8 cellular contexts compared by ENCODE assay signal in the genomic region with DNA sequence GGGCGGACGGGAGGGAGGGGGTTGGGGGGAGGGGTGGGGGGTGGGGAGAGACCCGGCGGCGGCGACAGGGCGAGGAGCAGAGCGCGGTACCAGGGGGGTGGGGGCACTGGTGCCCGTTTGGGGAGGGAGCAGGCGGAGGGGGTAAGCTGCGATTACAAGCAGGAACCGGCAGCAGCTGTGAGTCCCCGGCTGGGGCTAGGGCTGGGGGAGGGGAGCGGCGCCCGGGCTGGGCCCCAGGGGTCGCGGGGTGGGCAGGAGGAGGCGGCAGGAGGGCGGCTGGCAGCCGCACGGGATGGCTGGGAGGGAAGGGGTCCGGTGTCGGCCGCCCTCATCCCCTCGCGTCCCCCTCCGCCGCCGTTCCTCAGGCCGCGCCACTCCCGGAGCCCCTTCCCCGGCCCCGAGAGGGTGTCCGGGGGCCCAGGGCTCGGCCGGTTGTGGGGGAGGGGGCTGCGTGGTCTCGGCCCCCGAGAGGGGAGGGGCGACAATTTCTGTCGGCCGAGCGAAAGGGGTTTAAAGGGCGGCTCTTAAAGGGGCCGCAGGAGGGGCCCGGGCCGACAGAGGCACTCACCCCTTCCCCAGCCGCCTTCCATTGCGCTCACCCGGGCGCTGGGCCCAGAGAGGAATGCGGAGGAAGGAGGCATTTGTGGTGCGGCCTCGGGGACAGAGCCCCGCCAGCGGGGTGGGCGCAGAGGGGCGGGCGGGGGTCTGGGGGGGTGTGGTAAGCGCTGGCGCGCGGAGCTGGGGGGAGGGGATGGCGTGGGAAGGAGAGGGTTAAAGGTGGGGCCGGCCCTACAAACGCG. TPM values are rescaled to one million over a fixed set of nuclear protein-coding genes. Genes with fewer than 3 reads are reported as not detected.
A peak's percentile ranks its signal among the peaks of the same experiment; 100 is the strongest.
DNase-seq lines count a peak whose midpoint lies in the region; ATAC-seq, FAIRE-seq and TF ChIP-seq lines count a peak whose summit lies in the region.

A gene with protein sequence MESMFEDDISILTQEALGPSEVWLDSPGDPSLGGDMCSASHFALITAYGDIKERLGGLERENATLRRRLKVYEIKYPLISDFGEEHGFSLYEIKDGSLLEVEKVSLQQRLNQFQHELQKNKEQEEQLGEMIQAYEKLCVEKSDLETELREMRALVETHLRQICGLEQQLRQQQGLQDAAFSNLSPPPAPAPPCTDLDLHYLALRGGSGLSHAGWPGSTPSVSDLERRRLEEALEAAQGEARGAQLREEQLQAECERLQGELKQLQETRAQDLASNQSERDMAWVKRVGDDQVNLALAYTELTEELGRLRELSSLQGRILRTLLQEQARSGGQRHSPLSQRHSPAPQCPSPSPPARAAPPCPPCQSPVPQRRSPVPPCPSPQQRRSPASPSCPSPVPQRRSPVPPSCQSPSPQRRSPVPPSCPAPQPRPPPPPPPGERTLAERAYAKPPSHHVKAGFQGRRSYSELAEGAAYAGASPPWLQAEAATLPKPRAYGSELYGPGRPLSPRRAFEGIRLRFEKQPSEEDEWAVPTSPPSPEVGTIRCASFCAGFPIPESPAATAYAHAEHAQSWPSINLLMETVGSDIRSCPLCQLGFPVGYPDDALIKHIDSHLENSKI (plus strand): TSS at position 144 of the 800 bp plus-strand sequence. CDS start 1,952 bp downstream, outside the sequence.

- no peak for TF ChIP-seq CTCF in A549 (IDR thresholded peaks at IDR 0.05)
- no peak for TF ChIP-seq CTCF in GM23338 (conservative IDR thresholded peaks at IDR 0.05; ENCODE audit: low read depth in 2 of 2)
- no peak for TF ChIP-seq CTCF in RWPE1 (conservative IDR thresholded peaks at IDR 0.05; ENCODE audit: low read depth)
- TF ChIP-seq CTCF in heart left ventricle (IDR thresholded peaks at IDR 0.05) = no peak

- H3K9me3 Mint-ChIP-seq in GM23338 = no peaks in the 10 kb centered on the region

- DNase-seq in A549 (ENCODE audit: low read depth in 1 of 2, low spot score in 1 of 2) (peak; percentile 44 to 59), GM23338 (ENCODE audit: low spot score) (peak; percentile 92), RWPE1 (ENCODE audit: low spot score) (no peak), heart left ventricle (peak; percentile 45 to 82 (median 62)), posterior vena cava (ENCODE audit: low spot score) (no peak), DMS153 treated with DMSO at 0.1 percent for 48 hours (lab: John Stamatoyannopoulos, UW; ENCODE audit: unreplicated experiment) (no peak)
- DNase-seq in activated naive CD8-positive, alpha-beta T cell treated with anti-CD3 and anti-CD28 coated beads, Interleukin-2, amount 50 U/mL, for 16 hours (ENCODE audit: low read depth, low spot score) = peak; percentile 43

- H3K36me3 ChIP-seq in GM23338 (ENCODE audit: insufficient read depth) = no peaks in the 10 kb centered on the region
- H3K36me3 ChIP-seq in heart left ventricle = peaks cover 0 to 11% (median 3%) of the 10 kb centered on the region in 9 donors

- TF ChIP-seq POLR2A in A549 (IDR thresholded peaks at IDR 0.05; ENCODE audit: low read length) (no peak), heart left ventricle (IDR thresholded peaks at IDR 0.05) (no peak)

- POLR2A ChIA-PET in A549 (lab: Yijun Ruan, JAX) = interaction anchor here (0.6 to 1.2 kb wide), 3 partner anchors 13 to 201 kb away, joined by 3 to 8 read pairs (median 4); no protein-coding TSS in a partner anchor
- POLR2A ChIA-PET in RWPE1 (lab: Yijun Ruan, JAX; ENCODE audit: low non-redundant PET) = no interaction called here

- peaks cover 14% of the 10 kb centered on the region; the same call in 1 of the 2 replicates for H3F3A ChIP-seq in GM23338 (replicated peaks; ENCODE audit: low read depth)

- H3K27ac Mint-ChIP-seq in GM23338 = peak within 1 kb of the TSS; percentile 88

- H3K4me3 ChIP-seq in A549 (peak within 1 kb of the TSS; percentile 97), GM23338 (peak within 1 kb of the TSS; percentile 93), heart left ventricle (peak within 1 kb of the TSS; percentile 66 to 100 (median 94))

- 0% methylated on average over 22 of the region's 70 CpGs for WGBS in A549 (ENCODE audit: missing lambda C conversion rate)
- WGBS in heart left ventricle, 4 donors = 0 to 1% (median 1%) methylated on average over 26 to 69 of the region's 70 CpGs

- H3K36me3 Mint-ChIP-seq in GM23338 (ENCODE audit: low read depth) = no peaks in the 10 kb centered on the region; the same call in 1 of the 3 replicates

- H3K4me1 Mint-ChIP-seq in GM23338 = peaks cover 39% of the 10 kb centered on the region

- no peak for TF ChIP-seq RAD21 in A549 (conservative IDR thresholded peaks at IDR 0.05 in 1 of 2, IDR thresholded peaks at IDR 0.05 in 1 of 2)

- peak within 1 kb of the TSS; percentile 90 for H2AFZ ChIP-seq in GM23338

- peaks cover 13% of the 10 kb centered on the region for H3K4me1 ChIP-seq in A549
- H3K4me1 ChIP-seq in GM23338 (ENCODE audit: insufficient read depth) = peaks cover 23% of the 10 kb centered on the region
- peaks cover 0 to 45% (median 21%) of the 10 kb centered on the region in 12 donors for H3K4me1 ChIP-seq in heart left ventricle

- H3K79me2 ChIP-seq in GM23338 (replicated peaks; ENCODE audit: insufficient read depth) = no peaks in the 10 kb centered on the region

- H4K20me1 ChIP-seq in GM23338 (replicated peaks; ENCODE audit: insufficient read depth) = 0 out of 2 replicates have a peak, but pooled peaks cover 3% of the 10 kb centered on the region

- ATAC-seq in A549 = peak; percentile 6 to 53; a peak in 5 of 6 replicates
- peak; percentile 62 for ATAC-seq in GM23338
- ATAC-seq in heart left ventricle = peak; percentile 4 to 53 (median 27)
- no peak for ATAC-seq in GM21390 (IDR thresholded peaks at IDR 0.05; ENCODE audit: unreplicated experiment)

- H3K27ac ChIP-seq in A549 = peak within 1 kb of the TSS; percentile 93 to 96
- H3K27ac ChIP-seq in GM23338 (ENCODE audit: low read depth) = peak within 1 kb of the TSS; percentile 84
- peak within 1 kb of the TSS; percentile 78 for H3K27ac ChIP-seq in RWPE1
- H3K27ac ChIP-seq in heart left ventricle = peak within 1 kb of the TSS; percentile 82 to 98 (median 92)

- H3K9me2 ChIP-seq in GM23338 (ENCODE audit: insufficient read depth) = no peaks in the 10 kb centered on the region

- intact Hi-C loops in heart left ventricle (cut with DNase I) (loop anchor here in 3 of 10 donors (5.0 to 10.0 kb wide), 4 partner anchors 42 to 201 kb away; a partner anchor contains a TSS), posterior vena cava (cut with DNase I) (no loop called here)

- peaks cover 13% of the 10 kb centered on the region for H3K27me3 Mint-ChIP-seq in GM23338 (ENCODE audit: insufficient read depth, low read depth, poor library complexity)

- no peak for TF ChIP-seq EP300 in A549 (IDR thresholded peaks at IDR 0.05)

- peak within 1 kb of the TSS; percentile 88 for H3K4me3 Mint-ChIP-seq in GM23338

- CTCF ChIA-PET in A549 (lab: Yijun Ruan, JAX) = interaction anchor here (1.0 to 1.8 kb wide), 3 partner anchors 10 to 96 kb away, joined by 3 to 9 read pairs (median 8); no protein-coding TSS in a partner anchor
- CTCF ChIA-PET in RWPE1 (lab: Yijun Ruan, JAX) = interaction anchor here (1.5 kb wide), 1 partner anchor 30 kb away, joined by 3 read pairs; no protein-coding TSS in a partner anchor

- FAIRE-seq in A549 (lab: Jason Lieb, UNC) = no peak

- H3K27me3 ChIP-seq in GM23338 (ENCODE audit: insufficient read depth) (peaks cover 8% of the 10 kb centered on the region; the same call in 1 of the 2 replicates), heart left ventricle (no peaks in the 10 kb centered on the region)

- H3K9me3 ChIP-seq in A549 (no peaks in the 10 kb centered on the region), heart left ventricle (no peaks in the 10 kb centered on the region)

- peak within 1 kb of the TSS; percentile 95 for H3K4me2 ChIP-seq in A549
- peak within 1 kb of the TSS; percentile 99 for H3K4me2 ChIP-seq in GM23338

TF ChIP-seq in A549, 52 proteins besides CTCF, POLR2A, EP300 and RAD21 (continues in another document):
- no peak for TF ChIP-seq NFE2L2 (conservative IDR thresholded peaks at IDR 0.05; ENCODE audit: low read length)
- TF ChIP-seq POLR2AphosphoS2 (conservative IDR thresholded peaks at IDR 0.05; ENCODE audit: low read length) = no peak
- TF ChIP-seq, protein P1, sequence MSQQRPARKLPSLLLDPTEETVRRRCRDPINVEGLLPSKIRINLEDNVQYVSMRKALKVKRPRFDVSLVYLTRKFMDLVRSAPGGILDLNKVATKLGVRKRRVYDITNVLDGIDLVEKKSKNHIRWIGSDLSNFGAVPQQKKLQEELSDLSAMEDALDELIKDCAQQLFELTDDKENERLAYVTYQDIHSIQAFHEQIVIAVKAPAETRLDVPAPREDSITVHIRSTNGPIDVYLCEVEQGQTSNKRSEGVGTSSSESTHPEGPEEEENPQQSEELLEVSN (IDR thresholded peaks at IDR 0.05; ENCODE audit: borderline replicate concordance, low read depth) = peak; percentile 42; the same call in 1 of the 2 replicates
- no peak for TF ChIP-seq SREBF2 (IDR thresholded peaks at IDR 0.05)
- TF ChIP-seq CBX2 (IDR thresholded peaks at IDR 0.05; ENCODE audit: borderline replicate concordance, low read depth) = no peak

TF ChIP-seq in GM23338, 12 proteins besides CTCF, POLR2A, EP300 and RAD21:
- TF ChIP-seq STAT1 (IDR thresholded peaks at IDR 0.05; ENCODE audit: unreplicated experiment) (no peak), JUNB (IDR thresholded peaks at IDR 0.05; ENCODE audit: unreplicated experiment) (no peak), EZH2 (IDR thresholded peaks at IDR 0.05; ENCODE audit: low read depth, unreplicated experiment) (no peak), POLR2AphosphoS5 (IDR thresholded peaks at IDR 0.05; ENCODE audit: low read depth) (0 out of 2 replicates have a peak, but pooled peaks have one; percentile 16), CREB1 (CRISPR knock-in tag; IDR thresholded peaks at IDR 0.05; ENCODE audit: low read depth) (peak; percentile 20; the same call in 1 of the 2 replicates)

RNA-seq across cellular contexts. Expression of the gene that starts here (rescaled TPM):
- polyA plus RNA-seq in A549 (2011; rRNA removed) = 3.3 and 3.4 TPM in 2 replicates
- 5.8 and 8.3 TPM in 2 replicates for polyA plus RNA-seq in A549 (2012; cell fraction: cytosol; rRNA removed)
- polyA plus RNA-seq in A549 (2012; cell fraction: nucleus; rRNA removed) = 12.9 and 18.7 TPM in 2 replicates
- polyA plus RNA-seq in A549 (2017; fragmentation: RNase III; extraction: RNeasy Plus Mini Kit Qiagen cat#74134 plus additional on column Dnase treatment) = 7.1 to 9.5 TPM (median 9.3 TPM) in 3 replicates
- 3.0 and 3.7 TPM in 2 replicates for polyA minus RNA-seq in A549 (2011; rRNA and poly(A)+ RNA removed)
- 10.6 and 12.1 TPM in 2 replicates for total RNA-seq in GM23338 (2014; rRNA removed; shearing (Covaris generic))
- 2.2 and 2.5 TPM in 2 replicates for polyA plus RNA-seq in GM23338 (2016; fragmentation: Nextera tagmentation; extraction: Ambion mirVana)
- total RNA-seq in heart left ventricle = 10 to 100 TPM; 11.3 to 24.8 (median 12.0) TPM
- polyA plus RNA-seq in heart left ventricle = 10 to 100 TPM; 14.8 to 23.8 TPM
- 10 to 100 TPM; 10.7 to 13.8 TPM for total RNA-seq in posterior vena cava

Comparison
In these comparisons a context has a peak if more than half of its experiments do, and no peak if none do; other contexts are left out.
1. DNase-seq: peak in A549 (2 of 2), GM23338 (single experiment), activated naive CD8-positive, alpha-beta T cell treated with anti-CD3 and anti-CD28 coated beads, Interleukin-2, amount 50 U/mL, for 16 hours (single experiment) and heart left ventricle (5 of 5); none in RWPE1 (single experiment), posterior vena cava (single experiment) and DMS153 treated with DMSO at 0.1 percent for 48 hours (single experiment).
2. Peak in every context shown above with its lines, with median percentiles within 50 percentile points of each other: H3K27ac ChIP-seq and H3K4me3 ChIP-seq.